Comparison of ENCODE assay signal across 23 cellular contexts in the genomic region with DNA sequence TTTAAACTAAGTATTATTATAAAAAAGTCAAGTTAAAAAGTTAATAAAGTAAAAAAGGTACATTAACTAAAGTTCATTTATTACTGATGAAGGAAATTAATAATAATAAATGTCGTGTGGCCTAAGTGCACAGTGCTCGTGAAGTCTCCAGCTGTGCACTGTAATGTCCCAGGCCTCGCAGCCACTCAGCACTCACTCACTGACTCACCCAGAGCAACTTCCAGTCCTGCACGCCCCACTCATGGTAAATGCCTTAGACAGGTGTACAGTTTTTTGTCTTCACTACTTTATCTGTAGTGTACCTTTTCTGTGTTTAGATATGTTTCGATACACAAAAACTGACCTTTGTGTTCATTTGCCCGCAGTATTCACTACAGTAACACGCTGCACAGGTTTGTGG.
"Had no signal": no experiment of that assay in that cellular context is flagged by ENCODE, and none has a peak within 500 bp of the region (broad histone marks: within the 10 kb centered on the region; RNA-seq: fewer than 3 reads in every experiment).

No MANE protein-coding gene starts in this region.

- H3K27ac ChIP-seq: left ventricle myocardium inferior, ovary, sigmoid colon, stomach, testis, transverse colon, upper lobe of left lung, vagina had no signal

- H3K9me3 Mint-ChIP-seq: mesothelial cell of epicardium; naive thymus-derived CD4-positive, alpha-beta T cell; natural killer cell treated with Interleukin-12 subunit alpha and Interleukin-12 subunit beta and Interleukin-15 and Interleukin-18, amount 100 ng/mL, for 72 hours; stimulated activated naive B cell treated with anti-CD40 and anti-IgM and Interleukin-4, amounts not matched to agents 10 μg/mL and 1 μg/mL and 100 μg/mL, for 72 hours had no signal

- H3K36me3 ChIP-seq: left ventricle myocardium inferior, ovary, sigmoid colon, thyroid gland, transverse colon, upper lobe of left lung, vagina had no signal

- ATAC-seq: naive thymus-derived CD4-positive, alpha-beta T cell; natural killer cell treated with Interleukin-12 subunit alpha and Interleukin-12 subunit beta and Interleukin-15 and Interleukin-18, amount 100 ng/mL, for 72 hours; right cardiac atrium; stimulated activated naive B cell treated with anti-CD40 and anti-IgM and Interleukin-4, amounts not matched to agents 10 μg/mL and 1 μg/mL and 100 μg/mL, for 72 hours; stimulated activated naive CD8-positive, alpha-beta T cell treated with anti-CD3 and anti-CD28 coated beads, Interleukin-15, Interleukin-2, amounts not matched to agents 100 U/mL and 50 U/mL, for 24 hours had no signal

- DNase-seq: hippocampal formation; kidney; left ventricle myocardium inferior; mesendoderm; naive thymus-derived CD4-positive, alpha-beta T cell; ovary; right cardiac atrium; sigmoid colon; stimulated activated CD4-positive, alpha-beta T cell treated with anti-CD3 and anti-CD28 coated beads, Interleukin-12 subunit alpha, Interleukin-12 subunit beta, amount 100 ng/mL, for 4 hours; stimulated activated CD4-positive, alpha-beta T cell treated with anti-CD3 and anti-CD28 coated beads, Interleukin-15, amount 100 ng/mL, for 24 hours; stimulated activated CD4-positive, alpha-beta T cell treated with anti-CD3 and anti-CD28 coated beads, Interleukin-2, amount 100 ng/mL, for 24 hours; stimulated activated CD4-positive, alpha-beta T cell treated with anti-CD3 and anti-CD28 coated beads, Interleukin-4, amount 100 ng/mL, for 1 hour; stimulated activated naive B cell treated with anti-CD40 and anti-IgM and Interleukin-4, amounts not matched to agents 10 μg/mL and 1 μg/mL and 100 μg/mL, for 72 hours; stimulated activated naive CD8-positive, alpha-beta T cell treated with anti-CD3 and anti-CD28 coated beads, Interleukin-15, Interleukin-2, amounts not matched to agents 100 U/mL and 50 U/mL, for 24 hours; stomach; testis; thyroid gland; transverse colon; upper lobe of left lung had no signal

- H3K4me3 Mint-ChIP-seq: mesothelial cell of epicardium; naive thymus-derived CD4-positive, alpha-beta T cell; natural killer cell treated with Interleukin-12 subunit alpha and Interleukin-12 subunit beta and Interleukin-15 and Interleukin-18, amount 100 ng/mL, for 72 hours; stimulated activated naive B cell treated with anti-CD40 and anti-IgM and Interleukin-4, amounts not matched to agents 10 μg/mL and 1 μg/mL and 100 μg/mL, for 72 hours had no signal

- H3K36me3 Mint-ChIP-seq: natural killer cell treated with Interleukin-12 subunit alpha and Interleukin-12 subunit beta and Interleukin-15 and Interleukin-18, amount 100 ng/mL, for 72 hours had no signal

- H3K4me1 ChIP-seq: sigmoid colon, testis had no signal

- H3K4me3 ChIP-seq: left ventricle myocardium inferior, lung, ovary, sigmoid colon, stomach, testis, thyroid gland, transverse colon, upper lobe of left lung, vagina had no signal

- H3K27ac Mint-ChIP-seq: mesothelial cell of epicardium; naive thymus-derived CD4-positive, alpha-beta T cell; natural killer cell treated with Interleukin-12 subunit alpha and Interleukin-12 subunit beta and Interleukin-15 and Interleukin-18, amount 100 ng/mL, for 72 hours had no signal

- H3K9me3 ChIP-seq: left ventricle myocardium inferior, ovary, sigmoid colon, stomach, testis, thyroid gland, transverse colon, upper lobe of left lung, vagina had no signal

- H3K27me3 Mint-ChIP-seq: naive thymus-derived CD4-positive, alpha-beta T cell; natural killer cell treated with Interleukin-12 subunit alpha and Interleukin-12 subunit beta and Interleukin-15 and Interleukin-18, amount 100 ng/mL, for 72 hours; stimulated activated naive B cell treated with anti-CD40 and anti-IgM and Interleukin-4, amounts not matched to agents 10 μg/mL and 1 μg/mL and 100 μg/mL, for 72 hours had no signal

- H3K27me3 ChIP-seq: ovary, sigmoid colon, stomach, testis, thyroid gland, transverse colon, upper lobe of left lung, vagina had no signal
